Comparison of ENCODE assay signal across 9 cellular contexts in genomic region chr21:33949516-33950424, GRCh38. TPM values are rescaled to one million over a fixed set of nuclear protein-coding genes. Genes with fewer than 3 reads are reported as not detected.
A peak's percentile ranks its signal among the peaks of the same experiment; 100 is the strongest.
DNase-seq lines count a peak whose midpoint lies in the region; TF ChIP-seq lines count a peak whose summit lies in the region.
"Had no signal": no experiment of that assay in that cellular context is flagged by ENCODE, and none has a peak within 500 bp of the region (broad histone marks: within the 10 kb centered on the region; RNA-seq: fewer than 3 reads in every experiment).

No MANE protein-coding gene starts in this region.

- H3K27ac ChIP-seq in WERI-Rb-1 = no peak overlapping the region

- H3K36me3 Mint-ChIP-seq in CD14-positive monocyte = peaks cover 2 to 5% of the 10 kb centered on the region in 2 donors
- H3K36me3 Mint-ChIP-seq in nephron progenitor cell (ENCODE audit: low read depth) = peaks cover 39% of the 10 kb centered on the region

- H3K27me3 ChIP-seq in WERI-Rb-1 (ENCODE audit: insufficient read depth, low read depth, severe bottlenecking) = peaks cover 76% of the 10 kb centered on the region
- H3K27me3 ChIP-seq: cardiac muscle cell had no signal

- H3K4me3 Mint-ChIP-seq in CD14-positive monocyte (no peak overlapping the region), nephron progenitor cell (no peak overlapping the region)

- H3K27ac Mint-ChIP-seq in CD14-positive monocyte (peak overlapping the region in 5 of 7 donors; percentile 44 to 97 (median 86)), nephron progenitor cell (peak overlapping the region; percentile 68)

- TF ChIP-seq CTCF in CD14-positive monocyte (IDR thresholded peaks at IDR 0.05) (no peak), nephron progenitor cell (IDR thresholded peaks at IDR 0.05) (no peak), WERI-Rb-1 (IDR thresholded peaks at IDR 0.05; ENCODE audit: low read depth, low read length) (no peak)

- intact Hi-C loops in CD14-positive monocyte (cut with micrococcal nuclease) = loop anchor here in 1 of 2 donors (10.0 kb wide), 1 partner anchor 75 kb away; no protein-coding TSS in a partner anchor
- intact Hi-C loops in posterior cingulate gyrus (cut with DNase I) = no loop called here

- DNase-seq in CD14-positive monocyte (ENCODE audit: low spot score) = no peak
- peak; percentile 84 for DNase-seq in Jurkat, Clone E6-1 (ENCODE audit: low read depth, low spot score)
- DNase-seq in activated T-helper 9 cell treated with anti-CD3 and anti-CD28 coated beads, Interleukin-2, amount 50 U/mL, for 16 hours (ENCODE audit: low read depth) = peak; percentile 44
- no peak for DNase-seq in nephron progenitor cell
- DNase-seq in NCI-H345 (lab: John Stamatoyannopoulos, UW) = no peak
- no peak for DNase-seq in middle frontal gyrus (ENCODE audit: extremely low spot score, low spot score)
- DNase-seq in posterior cingulate gyrus = no peak
- DNase-seq in WERI-Rb-1 = no peak

- H3K9me3 Mint-ChIP-seq in CD14-positive monocyte = peaks cover 0 to 6% (median 2%) of the 10 kb centered on the region in 7 donors
- peaks cover 5% of the 10 kb centered on the region for H3K9me3 Mint-ChIP-seq in nephron progenitor cell

- H3K9me3 ChIP-seq in WERI-Rb-1 (ENCODE audit: severe bottlenecking) = peaks cover 3% of the 10 kb centered on the region

- peaks cover 41% of the 10 kb centered on the region for H3K4me1 Mint-ChIP-seq in CD14-positive monocyte
- peaks cover 43% of the 10 kb centered on the region for H3K4me1 Mint-ChIP-seq in nephron progenitor cell

- peak overlapping the region; percentile 51 for H3K4me3 ChIP-seq in Jurkat, Clone E6-1 (ENCODE audit: low read length)
- no peak overlapping the region for H3K4me3 ChIP-seq in WERI-Rb-1 (ENCODE audit: low read depth, low read length)
- H3K4me3 ChIP-seq: cardiac muscle cell had no signal

- H3K27me3 Mint-ChIP-seq in CD14-positive monocyte (ENCODE audit: low read depth in 3 of 3) (peaks cover 2 to 4% (median 2%) of the 10 kb centered on the region in 3 donors), nephron progenitor cell (ENCODE audit: low read depth, poor library complexity) (no peaks in the 10 kb centered on the region)

- no peaks in the 10 kb centered on the region for H3K36me3 ChIP-seq in WERI-Rb-1
- H3K36me3 ChIP-seq: cardiac muscle cell had no signal

RNA-seq across cellular contexts. Expression of gene ATP5PO, which starts 34.2 kb away (rescaled TPM):
- 100 to 1,000 TPM; 393 to 397 TPM for polyA plus RNA-seq in CD14-positive monocyte
- polyA plus RNA-seq in Jurkat, Clone E6-1 (2012; ENCODE audit: insufficient read depth, insufficient read length) = 569 TPM

Comparison
In these comparisons a context has a peak if more than half of its experiments do, and no peak if none do; other contexts are left out.
1. DNase-seq: peak in Jurkat, Clone E6-1 (single experiment) and activated T-helper 9 cell treated with anti-CD3 and anti-CD28 coated beads, Interleukin-2, amount 50 U/mL, for 16 hours (single experiment); none in CD14-positive monocyte (single experiment), nephron progenitor cell (single experiment), NCI-H345 (single experiment), middle frontal gyrus (single experiment), posterior cingulate gyrus (0 of 10) and WERI-Rb-1 (single experiment).